Comparison of ENCODE assay signal across 8 cellular contexts in genomic region chr19:57324992-57325391, GRCh38.
"Had no signal": no experiment of that assay in that cellular context is flagged by ENCODE, and none has a peak within 500 bp of the region (broad histone marks: within the 10 kb centered on the region; RNA-seq: fewer than 3 reads in every experiment).

No MANE protein-coding gene starts in this region.

- FAIRE-seq: G401.6, GM12878, GM12891, GM12892, GM18507, GM19239 had no signal

- H3K4me3 ChIP-seq: GM12878 had no signal

- DNase-seq: GDM1, GF-D8 had no signal

- ATAC-seq: GM12878 had no signal
